In genomic region chr13:33139186-33139585, GRCh38 we compare ENCODE assay signal across 17 cellular contexts.
DNase-seq lines count a peak whose midpoint lies in the region; ATAC-seq and TF ChIP-seq lines count a peak whose summit lies in the region.
"Had no signal": no experiment of that assay in that cellular context is flagged by ENCODE, and none has a peak within 500 bp of the region (broad histone marks: within the 10 kb centered on the region; RNA-seq: fewer than 3 reads in every experiment).

No MANE protein-coding gene starts in this region.

- intact Hi-C loops in heart right ventricle (cut with DNase I) (no loop called here), sciatic nerve (cut with DNase I) (no loop called here)

- H3K27me3 ChIP-seq in heart right ventricle: no peaks in the 10 kb centered on the region
- no peaks in the 10 kb centered on the region for H3K27me3 ChIP-seq in GM23338 (ENCODE audit: insufficient read depth)
- H3K27me3 ChIP-seq: ascending aorta, neutrophil, spleen had no signal

- H3K4me2 ChIP-seq in GM23338: no peak overlapping the region
- H3K4me2 ChIP-seq: SK-N-SH had no signal

- peaks cover 2% of the 10 kb centered on the region for H3K27me3 Mint-ChIP-seq in GM23338 (ENCODE audit: insufficient read depth, low read depth, poor library complexity)

- H3K9me2 ChIP-seq in GM23338 (ENCODE audit: insufficient read depth): peaks cover 6% of the 10 kb centered on the region; the same call in 1 of the 2 replicates
- H3K9me2 ChIP-seq: SK-N-SH had no signal

- DNase-seq in DMS79 treated with DMSO at 0.1 percent for 48 hours (lab: John Stamatoyannopoulos, UW): peak; percentile 72
- DNase-seq in SHP77 (lab: John Stamatoyannopoulos, UW): peak; percentile 47 to 55
- peak; percentile 26 to 76 for DNase-seq in heart right ventricle
- peak; percentile 69 for DNase-seq in sciatic nerve (ENCODE audit: low spot score)
- no peak for DNase-seq in SKM-1 treated with dmso at 0.1 percent for 144 hours (lab: John Stamatoyannopoulos, UW; ENCODE audit: unreplicated experiment)
- DNase-seq in GM23338 (ENCODE audit: low spot score): no peak
- DNase-seq: activated CD8-positive, alpha-beta T cell treated with anti-CD3 and anti-CD28 coated beads, Interleukin-2, amount 10 ng/mL, durations not matched to agents 7 days and 5 days; NCI-H2171; SK-N-SH; spleen had no signal

- H2AFZ ChIP-seq in GM23338: no peak overlapping the region

- WGBS in heart right ventricle, 2 donors: 47 to 53% methylated on average over 1 of the region's 1 CpG

- no peaks in the 10 kb centered on the region for H3K79me2 ChIP-seq in GM23338 (replicated peaks; ENCODE audit: insufficient read depth)

- H3K36me3 ChIP-seq in heart right ventricle (peaks cover 0 to 80% (median 26%) of the 10 kb centered on the region in 9 donors), GM23338 (ENCODE audit: insufficient read depth) (no peaks in the 10 kb centered on the region)
- H3K36me3 ChIP-seq: neutrophil had no signal

- H3K4me3 Mint-ChIP-seq in GM23338: no peak overlapping the region
- H3K4me3 Mint-ChIP-seq: activated CD8-positive, alpha-beta T cell treated with anti-CD3 and anti-CD28 coated beads, Interleukin-2, amount 10 ng/mL, durations not matched to agents 7 days and 5 days; memory B cell had no signal

- peaks cover 0 to 11% (median 0%) of the 10 kb centered on the region in 11 donors for H3K9me3 ChIP-seq in heart right ventricle
- H3K9me3 ChIP-seq: ascending aorta, neutrophil, SK-N-SH had no signal

- H3K27ac ChIP-seq in heart right ventricle (peak overlapping the region in 6 of 10 donors; percentile 6 to 49 (median 33)), GM23338 (ENCODE audit: low read depth) (no peak overlapping the region)
- H3K27ac ChIP-seq: neutrophil, spleen had no signal

- TF ChIP-seq CTCF in heart right ventricle (IDR thresholded peaks at IDR 0.05): no peak
- TF ChIP-seq CTCF in GM23338 (conservative IDR thresholded peaks at IDR 0.05; ENCODE audit: low read depth in 2 of 2): no peak

- H3K27ac Mint-ChIP-seq in GM23338: no peak overlapping the region
- H3K27ac Mint-ChIP-seq: activated CD8-positive, alpha-beta T cell treated with anti-CD3 and anti-CD28 coated beads, Interleukin-2, amount 10 ng/mL, durations not matched to agents 7 days and 5 days; activated T-helper 2 cell treated with anti-CD3 and anti-CD28 coated beads, Interferon-gamma antibody, Interleukin-2, Interleukin-4, amounts not matched to agents 10 μg/mL and 5 μg/mL and 100 μg/mL, durations not matched to agents 14 hours and 24 hours and 36 hours; memory B cell had no signal

- no peaks in the 10 kb centered on the region for H3F3A ChIP-seq in GM23338 (replicated peaks; ENCODE audit: low read depth)

- H3K4me3 ChIP-seq in heart right ventricle (no peak overlapping the region), GM23338 (no peak overlapping the region)
- H3K4me3 ChIP-seq: ascending aorta, spleen had no signal

- peaks cover 26% of the 10 kb centered on the region; the same call in 2 of the 3 replicates for H3K36me3 Mint-ChIP-seq in GM23338 (ENCODE audit: low read depth)

- peaks cover 20% of the 10 kb centered on the region for H3K9me3 Mint-ChIP-seq in GM23338

- H4K20me1 ChIP-seq in GM23338 (replicated peaks; ENCODE audit: insufficient read depth): no peaks in the 10 kb centered on the region

- H3K4me1 Mint-ChIP-seq in GM23338: no peaks in the 10 kb centered on the region
- H3K4me1 Mint-ChIP-seq: memory B cell had no signal

- peaks cover 3 to 47% (median 36%) of the 10 kb centered on the region in 9 donors for H3K4me1 ChIP-seq in heart right ventricle
- no peaks in the 10 kb centered on the region for H3K4me1 ChIP-seq in GM23338 (ENCODE audit: insufficient read depth)

- ATAC-seq in heart right ventricle (peak; percentile 82 to 90 (median 85)), sciatic nerve (peak; percentile 70), GM23338 (no peak), GM18858 (IDR thresholded peaks at IDR 0.05; ENCODE audit: unreplicated experiment) (no peak), GM19395 (IDR thresholded peaks at IDR 0.05; ENCODE audit: unreplicated experiment) (no peak)
- ATAC-seq: activated CD8-positive, alpha-beta T cell treated with anti-CD3 and anti-CD28 coated beads, Interleukin-2, amount 10 ng/mL, durations not matched to agents 7 days and 5 days; HCT116 had no signal

TF ChIP-seq in GM23338, 12 proteins besides CTCF, POLR2A, EP300 and RAD21:
- TF ChIP-seq ETS1 (IDR thresholded peaks at IDR 0.05) (no peak), EZH2 (IDR thresholded peaks at IDR 0.05; ENCODE audit: low read depth, unreplicated experiment) (no peak), ZNF114 (CRISPR knock-in tag; IDR thresholded peaks at IDR 0.05) (no peak), NANOG (IDR thresholded peaks at IDR 0.05; ENCODE audit: borderline replicate concordance) (no peak)
- TF ChIP-seq, protein P1, sequence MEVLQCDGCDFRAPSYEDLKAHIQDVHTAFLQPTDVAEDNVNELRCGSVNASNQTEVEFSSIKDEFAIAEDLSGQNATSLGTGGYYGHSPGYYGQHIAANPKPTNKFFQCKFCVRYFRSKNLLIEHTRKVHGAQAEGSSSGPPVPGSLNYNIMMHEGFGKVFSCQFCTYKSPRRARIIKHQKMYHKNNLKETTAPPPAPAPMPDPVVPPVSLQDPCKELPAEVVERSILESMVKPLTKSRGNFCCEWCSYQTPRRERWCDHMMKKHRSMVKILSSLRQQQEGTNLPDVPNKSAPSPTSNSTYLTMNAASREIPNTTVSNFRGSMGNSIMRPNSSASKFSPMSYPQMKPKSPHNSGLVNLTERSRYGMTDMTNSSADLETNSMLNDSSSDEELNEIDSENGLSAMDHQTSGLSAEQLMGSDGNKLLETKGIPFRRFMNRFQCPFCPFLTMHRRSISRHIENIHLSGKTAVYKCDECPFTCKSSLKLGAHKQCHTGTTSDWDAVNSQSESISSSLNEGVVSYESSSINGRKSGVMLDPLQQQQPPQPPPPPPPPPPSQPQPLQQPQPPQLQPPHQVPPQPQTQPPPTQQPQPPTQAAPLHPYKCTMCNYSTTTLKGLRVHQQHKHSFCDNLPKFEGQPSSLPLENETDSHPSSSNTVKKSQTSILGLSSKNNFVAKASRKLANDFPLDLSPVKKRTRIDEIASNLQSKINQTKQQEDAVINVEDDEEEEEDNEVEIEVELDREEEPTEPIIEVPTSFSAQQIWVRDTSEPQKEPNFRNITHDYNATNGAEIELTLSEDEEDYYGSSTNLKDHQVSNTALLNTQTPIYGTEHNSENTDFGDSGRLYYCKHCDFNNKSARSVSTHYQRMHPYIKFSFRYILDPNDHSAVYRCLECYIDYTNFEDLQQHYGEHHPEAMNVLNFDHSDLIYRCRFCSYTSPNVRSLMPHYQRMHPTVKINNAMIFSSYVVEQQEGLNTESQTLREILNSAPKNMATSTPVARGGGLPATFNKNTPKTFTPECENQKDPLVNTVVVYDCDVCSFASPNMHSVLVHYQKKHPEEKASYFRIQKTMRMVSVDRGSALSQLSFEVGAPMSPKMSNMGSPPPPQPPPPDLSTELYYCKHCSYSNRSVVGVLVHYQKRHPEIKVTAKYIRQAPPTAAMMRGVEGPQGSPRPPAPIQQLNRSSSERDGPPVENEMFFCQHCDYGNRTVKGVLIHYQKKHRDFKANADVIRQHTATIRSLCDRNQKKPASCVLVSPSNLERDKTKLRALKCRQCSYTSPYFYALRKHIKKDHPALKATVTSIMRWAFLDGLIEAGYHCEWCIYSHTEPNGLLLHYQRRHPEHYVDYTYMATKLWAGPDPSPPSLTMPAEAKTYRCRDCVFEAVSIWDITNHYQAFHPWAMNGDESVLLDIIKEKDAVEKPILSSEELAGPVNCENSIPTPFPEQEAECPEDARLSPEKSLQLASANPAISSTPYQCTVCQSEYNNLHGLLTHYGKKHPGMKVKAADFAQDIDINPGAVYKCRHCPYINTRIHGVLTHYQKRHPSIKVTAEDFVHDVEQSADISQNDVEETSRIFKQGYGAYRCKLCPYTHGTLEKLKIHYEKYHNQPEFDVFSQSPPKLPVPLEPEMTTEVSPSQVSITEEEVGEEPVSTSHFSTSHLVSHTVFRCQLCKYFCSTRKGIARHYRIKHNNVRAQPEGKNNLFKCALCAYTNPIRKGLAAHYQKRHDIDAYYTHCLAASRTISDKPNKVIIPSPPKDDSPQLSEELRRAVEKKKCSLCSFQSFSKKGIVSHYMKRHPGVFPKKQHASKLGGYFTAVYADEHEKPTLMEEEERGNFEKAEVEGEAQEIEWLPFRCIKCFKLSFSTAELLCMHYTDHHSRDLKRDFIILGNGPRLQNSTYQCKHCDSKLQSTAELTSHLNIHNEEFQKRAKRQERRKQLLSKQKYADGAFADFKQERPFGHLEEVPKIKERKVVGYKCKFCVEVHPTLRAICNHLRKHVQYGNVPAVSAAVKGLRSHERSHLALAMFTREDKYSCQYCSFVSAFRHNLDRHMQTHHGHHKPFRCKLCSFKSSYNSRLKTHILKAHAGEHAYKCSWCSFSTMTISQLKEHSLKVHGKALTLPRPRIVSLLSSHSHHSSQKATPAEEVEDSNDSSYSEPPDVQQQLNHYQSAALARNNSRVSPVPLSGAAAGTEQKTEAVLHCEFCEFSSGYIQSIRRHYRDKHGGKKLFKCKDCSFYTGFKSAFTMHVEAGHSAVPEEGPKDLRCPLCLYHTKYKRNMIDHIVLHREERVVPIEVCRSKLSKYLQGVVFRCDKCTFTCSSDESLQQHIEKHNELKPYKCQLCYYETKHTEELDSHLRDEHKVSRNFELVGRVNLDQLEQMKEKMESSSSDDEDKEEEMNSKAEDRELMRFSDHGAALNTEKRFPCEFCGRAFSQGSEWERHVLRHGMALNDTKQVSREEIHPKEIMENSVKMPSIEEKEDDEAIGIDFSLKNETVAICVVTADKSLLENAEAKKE (CRISPR knock-in tag; IDR thresholded peaks at IDR 0.05): no peak

Comparison
In these comparisons a context has a peak if more than half of its experiments do, and no peak if none do; other contexts are left out.
1. DNase-seq: peak in DMS79 treated with DMSO at 0.1 percent for 48 hours (single experiment), SHP77 (2 of 2), heart right ventricle (2 of 2) and sciatic nerve (single experiment); none in SKM-1 treated with dmso at 0.1 percent for 144 hours (single experiment) and GM23338 (single experiment).
2. ATAC-seq: peak in heart right ventricle (8 of 8) and sciatic nerve (single experiment); none in GM23338 (single experiment), GM18858 (single experiment) and GM19395 (single experiment).